25 cellular contexts compared by ENCODE assay signal in genomic region chr13:95929430-95929829, GRCh38.
"Had no signal": no experiment of that assay in that cellular context is flagged by ENCODE, and none has a peak within 500 bp of the region (broad histone marks: within the 10 kb centered on the region; RNA-seq: fewer than 3 reads in every experiment).

No MANE protein-coding gene starts in this region.

- H3K36me3 Mint-ChIP-seq: naive B cell had no signal

- H3K27me3 ChIP-seq: dorsolateral prefrontal cortex, esophagus muscularis mucosa, foreskin keratinocyte, gastroesophageal sphincter, heart right ventricle, left lung had no signal

- FAIRE-seq: colon, endometrium, endothelial cell of umbilical vein, frontal cortex, islet of Langerhans, keratinocyte had no signal

- H3K27ac ChIP-seq: coronary artery, dorsolateral prefrontal cortex, esophagus muscularis mucosa, foreskin keratinocyte, gastroesophageal sphincter, heart right ventricle, left lung, lower lobe of right lung had no signal

- H3K4me3 ChIP-seq: coronary artery, dorsolateral prefrontal cortex, esophagus muscularis mucosa, gastroesophageal sphincter, heart right ventricle, left lung, lower lobe of right lung, mucosa of descending colon had no signal

- H3K4me1 Mint-ChIP-seq: mesothelial cell of epicardium, naive B cell had no signal

- H3K4me1 ChIP-seq: esophagus muscularis mucosa, foreskin keratinocyte, gastroesophageal sphincter, heart right ventricle, left lung, lower lobe of right lung had no signal

- H3K4me3 Mint-ChIP-seq: mesothelial cell of epicardium, naive B cell had no signal

- DNase-seq: dermis blood vessel endothelial cell; dorsolateral prefrontal cortex; effector CD4-positive, alpha-beta T cell; effector memory CD4-positive, alpha-beta T cell; foreskin keratinocyte; head of caudate nucleus; heart right ventricle; hippocampal formation; left cardiac atrium; left ventricle myocardium superior; lower lobe of right lung; mesenchymal stem cell; mucosa of descending colon; naive B cell had no signal

- H3K27me3 Mint-ChIP-seq: naive B cell had no signal

- ATAC-seq: foreskin keratinocyte, gastroesophageal sphincter, heart right ventricle, left cardiac atrium, left lung, left ventricle myocardium superior, lower lobe of right lung, mucosa of descending colon had no signal

- H3K27ac Mint-ChIP-seq: mesothelial cell of epicardium, naive B cell had no signal
